Comparison of ENCODE assay signal across 12 cellular contexts in genomic region chr10:35191523-35191922, GRCh38.
DNase-seq lines count a peak whose midpoint lies in the region; ATAC-seq and TF ChIP-seq lines count a peak whose summit lies in the region.
"Had no signal": no experiment of that assay in that cellular context is flagged by ENCODE, and none has a peak within 500 bp of the region (broad histone marks: within the 10 kb centered on the region; RNA-seq: fewer than 3 reads in every experiment).

No MANE protein-coding gene starts in this region.

- peaks cover 36% of the 10 kb centered on the region for H3K4me1 Mint-ChIP-seq in endothelial cell (ENCODE audit: unreplicated experiment)
- H3K4me1 Mint-ChIP-seq in naive B cell: peaks cover 16 to 24% (median 23%) of the 10 kb centered on the region in 3 donors

- no peak overlapping the region for H3K4me3 Mint-ChIP-seq in endothelial cell (ENCODE audit: unreplicated experiment)
- H3K4me3 Mint-ChIP-seq in naive B cell: no peak overlapping the region

- TF ChIP-seq POLR2A in NB4 (IDR thresholded peaks at IDR 0.05; ENCODE audit: extremely low read depth, insufficient read length): no peak

- POLR2A ChIA-PET in GM10248 (lab: Yijun Ruan, JAX): no interaction called here

- H3K36me3 Mint-ChIP-seq in endothelial cell (ENCODE audit: low read depth, unreplicated experiment): peaks cover 7% of the 10 kb centered on the region
- H3K36me3 Mint-ChIP-seq in naive B cell: peaks cover 0 to 7% of the 10 kb centered on the region in 2 donors

- H3K9me3 Mint-ChIP-seq in endothelial cell (ENCODE audit: unreplicated experiment) (no peaks in the 10 kb centered on the region), naive B cell (peaks cover 0 to 2% (median 0%) of the 10 kb centered on the region in 7 donors)

- TF ChIP-seq CTCF in NB4 (IDR thresholded peaks at IDR 0.05; ENCODE audit: low read depth, low read length) (no peak), endothelial cell (IDR thresholded peaks at IDR 0.05; ENCODE audit: unreplicated experiment) (no peak), GM10248 (IDR thresholded peaks at IDR 0.05; ENCODE audit: control extremely low read depth, extremely low read depth, low read depth, missing control alignments) (no peak)

- H3K27me3 Mint-ChIP-seq in endothelial cell (ENCODE audit: unreplicated experiment) (peaks cover 5% of the 10 kb centered on the region), naive B cell (no peaks in the 10 kb centered on the region)

- CTCF ChIA-PET in GM10248 (lab: Yijun Ruan, JAX): interaction anchor here (0.6 to 2.3 kb wide), 12 partner anchors 9 to 197 kb away, joined by 3 to 11 read pairs (median 4); partner anchors contain the start of gene CREM

- peak overlapping the region; percentile 59 for H3K27ac Mint-ChIP-seq in endothelial cell (ENCODE audit: unreplicated experiment)
- peak overlapping the region; percentile 31 to 96 (median 88) for H3K27ac Mint-ChIP-seq in naive B cell

- ATAC-seq in naive B cell (ENCODE audit: low read depth in 2 of 2) (no peak), GM18517 (IDR thresholded peaks at IDR 0.05; ENCODE audit: unreplicated experiment) (no peak), HG03378 (IDR thresholded peaks at IDR 0.05; ENCODE audit: unreplicated experiment) (no peak)
- ATAC-seq: PC-3 had no signal

- H3K4me3 ChIP-seq in NB4 (ENCODE audit: low read depth, low read length): no peak overlapping the region
- H3K4me3 ChIP-seq: MG63 had no signal

- peak; percentile 75 for DNase-seq in Ammon's horn (ENCODE audit: low spot score)
- DNase-seq in NB4 (ENCODE audit: low read depth): peak; percentile 32
- no peak for DNase-seq in endothelial cell (ENCODE audit: low spot score)
- no peak for DNase-seq in naive B cell
- DNase-seq in NCI-H524 treated with DMSO at 0.1 percent for 48 hours (lab: John Stamatoyannopoulos, UW): no peak
- no peak for DNase-seq in GM10248 (ENCODE audit: extremely low spot score)
- DNase-seq: islet precursor cell; MG63; PC-3; stimulated activated CD4-positive, alpha-beta T cell treated with anti-CD3 and anti-CD28 coated beads, Interleukin-4, amount 100 ng/mL, for 4 hours had no signal

Comparison
In these comparisons a context has a peak if more than half of its experiments do, and no peak if none do; other contexts are left out.
1. DNase-seq: peak in Ammon's horn (single experiment) and NB4 (single experiment); none in endothelial cell (single experiment), naive B cell (single experiment), NCI-H524 treated with DMSO at 0.1 percent for 48 hours (single experiment) and GM10248 (single experiment).